ENCODE assay signal across 8 cellular contexts in the genomic region with DNA sequence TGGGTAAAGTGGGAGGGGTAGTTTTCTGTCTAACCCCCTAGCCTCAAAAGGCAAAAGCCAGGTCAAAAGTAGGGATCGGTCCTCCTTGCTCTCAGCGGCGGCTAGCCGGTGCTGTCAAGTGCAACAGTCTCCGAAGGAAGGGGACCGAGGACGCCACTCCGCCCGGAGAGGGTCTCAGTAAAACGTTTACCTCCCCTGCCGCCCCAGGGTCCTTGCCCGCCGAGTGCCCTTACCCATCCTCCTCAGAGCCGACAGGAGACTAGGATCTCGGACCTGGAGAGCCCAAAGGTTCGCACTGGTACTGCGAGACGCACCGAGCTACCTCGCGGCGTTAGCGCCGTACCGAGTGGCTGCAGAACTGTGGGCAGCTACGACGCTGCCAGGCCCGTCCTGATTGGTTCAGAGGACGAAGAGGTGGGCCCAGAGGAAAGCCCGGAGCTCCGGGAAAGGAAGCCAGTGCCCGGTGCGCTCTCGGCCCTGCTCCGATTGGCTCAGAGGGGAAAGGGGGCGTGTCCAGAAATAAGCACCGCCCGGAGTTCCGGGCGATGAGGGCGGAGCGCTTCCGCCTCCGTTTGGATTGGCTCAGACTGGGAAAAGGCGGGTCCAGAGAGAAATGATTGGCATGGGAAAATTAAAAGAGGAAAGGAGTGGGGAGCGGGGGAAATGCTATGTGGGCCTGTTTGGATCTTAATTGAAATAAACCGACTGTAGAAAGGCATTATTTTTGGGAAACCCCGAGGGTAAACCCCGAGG. TPM values are rescaled to one million over a fixed set of nuclear protein-coding genes. Genes with fewer than 3 reads are reported as not detected.
DNase-seq lines count a peak whose midpoint lies in the region; ATAC-seq and TF ChIP-seq lines count a peak whose summit lies in the region.
"Not testable (repeated sequence)": the region's sequence is repeated elsewhere in the genome, so short reads cannot be mapped to it uniquely, and the experiment has no call there.

A gene with protein sequence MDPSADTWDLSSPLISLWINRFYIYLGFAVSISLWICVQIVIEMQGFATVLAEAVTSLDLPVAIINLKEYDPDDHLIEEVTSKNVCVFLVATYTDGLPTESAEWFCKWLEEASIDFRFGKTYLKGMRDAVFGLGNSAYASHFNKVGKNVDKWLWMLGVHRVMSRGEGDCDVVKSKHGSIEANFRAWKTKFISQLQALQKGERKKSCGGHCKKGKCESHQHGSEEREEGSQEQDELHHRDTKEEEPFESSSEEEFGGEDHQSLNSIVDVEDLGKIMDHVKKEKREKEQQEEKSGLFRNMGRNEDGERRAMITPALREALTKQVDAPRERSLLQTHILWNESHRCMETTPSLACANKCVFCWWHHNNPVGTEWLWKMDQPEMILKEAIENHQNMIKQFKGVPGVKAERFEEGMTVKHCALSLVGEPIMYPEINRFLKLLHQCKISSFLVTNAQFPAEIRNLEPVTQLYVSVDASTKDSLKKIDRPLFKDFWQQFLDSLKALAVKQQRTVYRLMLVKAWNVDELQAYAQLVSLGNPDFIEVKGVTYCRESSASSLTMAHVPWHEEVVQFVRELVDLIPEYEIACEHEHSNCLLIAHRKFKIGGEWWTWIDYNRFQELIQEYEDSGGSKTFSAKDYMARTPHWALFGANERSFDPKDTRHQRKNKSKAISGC (minus strand): TSS at position 362 of the 753 bp plus-strand sequence. CDS start 125 bp downstream, at position 237.

- H3K4me1 ChIP-seq in HUES48 (ENCODE audit: control insufficient read depth, insufficient read depth, low read length); NT2/D1 (ENCODE audit: insufficient read depth, insufficient read length); endocrine pancreas (ENCODE audit: control insufficient read depth, insufficient read depth, low read length); mesenchymal stem cell (ENCODE audit: control insufficient read depth, insufficient read depth, low read depth, low read length): not testable (repeated sequence)

- H3K23ac ChIP-seq in mesenchymal stem cell (ENCODE audit: low read length in 2 of 2): not testable (repeated sequence)

- peak within 1 kb of the TSS; percentile 88 for H3K4me3 Mint-ChIP-seq in Calu3 (ENCODE audit: low read depth, unreplicated experiment)

- H3K4me2 ChIP-seq in mesenchymal stem cell (ENCODE audit: low read length, poor library complexity, severe bottlenecking): peak within 1 kb of the TSS; percentile 86

- not testable (repeated sequence) for TF ChIP-seq CTCF in Calu3 (IDR thresholded peaks at IDR 0.05; ENCODE audit: unreplicated experiment)

- H3K18ac ChIP-seq in mesenchymal stem cell (ENCODE audit: low read depth in 1 of 2, low read length in 2 of 2): not testable (repeated sequence)

- WGBS in mesenchymal stem cell: under 1% methylated on average over 40 of the region's 49 CpGs

- BruUV-seq in Calu3 (replicated peaks; lab: Mats Ljungman, UMichigan): not testable (repeated sequence)

- H3K9me3 ChIP-seq in HUES48 (ENCODE audit: control insufficient read depth, insufficient read depth, low read length); NT2/D1 (ENCODE audit: insufficient read depth, low read length); endocrine pancreas (ENCODE audit: control insufficient read depth, low read length); mesenchymal stem cell (ENCODE audit: control insufficient read depth, low read length): not testable (repeated sequence)

- H2BK12ac ChIP-seq in mesenchymal stem cell (ENCODE audit: low read length in 2 of 2): not testable (repeated sequence)

- H3K36me3 ChIP-seq in HUES48 (ENCODE audit: control insufficient read depth, insufficient read depth, low read length) (peaks cover 20% of the 10 kb centered on the region), NT2/D1 (ENCODE audit: insufficient read depth, insufficient read length, low read length) (peaks cover 20% of the 10 kb centered on the region), mesenchymal stem cell (ENCODE audit: control insufficient read depth in 1 of 2, insufficient read depth in 2 of 2, low read depth in 1 of 2, low read length in 2 of 2) (peaks cover 4 to 18% of the 10 kb centered on the region in 2 experiments)
- not testable (repeated sequence) for H3K36me3 ChIP-seq in endocrine pancreas (ENCODE audit: control insufficient read depth, insufficient read depth, low read length)

- H4K91ac ChIP-seq in mesenchymal stem cell (ENCODE audit: low read length): not testable (repeated sequence)

- peaks cover 40% of the 10 kb centered on the region for H3K36me3 Mint-ChIP-seq in Calu3 (ENCODE audit: insufficient read depth, unreplicated experiment)

- H3K79me1 ChIP-seq in mesenchymal stem cell (replicated peaks; ENCODE audit: low read length, poor library complexity, severe bottlenecking): not testable (repeated sequence)

- H3K4me3 ChIP-seq in HUES48 (ENCODE audit: low read depth, low read length) (peak within 1 kb of the TSS; percentile 81), NT2/D1 (ENCODE audit: insufficient read length, low read depth) (peak within 1 kb of the TSS; percentile 68), endocrine pancreas (ENCODE audit: control insufficient read depth, insufficient read depth, low read length) (peak within 1 kb of the TSS; percentile 91), mesenchymal stem cell (ENCODE audit: insufficient read depth in 1 of 2, low read depth in 1 of 2, low read length in 2 of 2) (peak within 1 kb of the TSS; percentile 71 to 88)

- not testable (repeated sequence) for H3K9me3 Mint-ChIP-seq in Calu3 (ENCODE audit: low read depth, unreplicated experiment)

- not testable (repeated sequence) for H3K4me1 Mint-ChIP-seq in Calu3 (ENCODE audit: low read depth, unreplicated experiment)

- peak; percentile 84 for ATAC-seq in GM21423 (IDR thresholded peaks at IDR 0.05; ENCODE audit: unreplicated experiment)

- peak within 1 kb of the TSS; percentile 82 for H2AFZ ChIP-seq in mesenchymal stem cell (ENCODE audit: low read depth, low read length)

- intact Hi-C loops in Calu3 (cut with micrococcal nuclease; ENCODE audit: unreplicated experiment): loop anchor here (10.0 kb wide), 1 partner anchor 87 kb away; no protein-coding TSS in a partner anchor

- H2BK15ac ChIP-seq in mesenchymal stem cell (ENCODE audit: low read depth, poor library complexity, severe bottlenecking): not testable (repeated sequence)

- H2BK5ac ChIP-seq in mesenchymal stem cell (ENCODE audit: low read depth, low read length, poor library complexity, severe bottlenecking): not testable (repeated sequence)

- not testable (repeated sequence) for H3K27me3 Mint-ChIP-seq in Calu3 (ENCODE audit: unreplicated experiment)

- H3K9ac ChIP-seq in HUES48 (ENCODE audit: low read depth, low read length) (peak within 1 kb of the TSS; percentile 35), NT2/D1 (ENCODE audit: insufficient read length, low read depth) (peak within 1 kb of the TSS; percentile 75), endocrine pancreas (ENCODE audit: control insufficient read depth, insufficient read depth, low read length) (peak within 1 kb of the TSS; percentile 91), mesenchymal stem cell (ENCODE audit: low read length) (peak within 1 kb of the TSS; percentile 89)

- peak within 1 kb of the TSS; percentile 65 for H3K27ac Mint-ChIP-seq in Calu3 (ENCODE audit: unreplicated experiment)

- H2BK120ac ChIP-seq in mesenchymal stem cell (ENCODE audit: low read depth, low read length): not testable (repeated sequence)

- not testable (repeated sequence) for H3K27me3 ChIP-seq in HUES48 (ENCODE audit: control insufficient read depth, insufficient read depth, low read length); NT2/D1 (ENCODE audit: insufficient read depth, insufficient read length); endocrine pancreas (ENCODE audit: control insufficient read depth, insufficient read depth, low read length); mesenchymal stem cell (ENCODE audit: control insufficient read depth in 1 of 2, insufficient read depth in 1 of 2, low read length in 2 of 2)

- peak within 1 kb of the TSS; percentile 72 for H3K27ac ChIP-seq in HUES48 (ENCODE audit: low read depth, low read length)
- not testable (repeated sequence) for H3K27ac ChIP-seq in mesenchymal stem cell (ENCODE audit: low read length, poor library complexity, severe bottlenecking)

- not testable (repeated sequence) for H3K4ac ChIP-seq in mesenchymal stem cell (ENCODE audit: low read depth in 1 of 2, low read length in 2 of 2)

- H4K8ac ChIP-seq in mesenchymal stem cell (ENCODE audit: low read length): not testable (repeated sequence)

- not testable (repeated sequence) for H2AK5ac ChIP-seq in mesenchymal stem cell (ENCODE audit: low read length, severe bottlenecking)

- DNase-seq in Calu3: peak; percentile 94
- peak; percentile 94 for DNase-seq in NT2/D1 (ENCODE audit: low read depth, low spot score)
- DNase-seq in activated CD8-positive, alpha-beta memory T cell treated with anti-CD3 and anti-CD28 coated beads, Interleukin-2, amount 50 U/mL, for 24 hours (ENCODE audit: extremely low read depth): peak; percentile 94
- DNase-seq in mesenchymal stem cell: peak; percentile 98
- DNase-seq in stimulated activated CD8-positive, alpha-beta memory T cell treated with anti-CD3 and anti-CD28 coated beads, Interleukin-12 subunit alpha, Interleukin-12 subunit beta, amount 100 ng/mL, for 24 hours (ENCODE audit: extremely low read depth): peak; percentile 91

- H3K14ac ChIP-seq in mesenchymal stem cell (ENCODE audit: low read length in 2 of 2): not testable (repeated sequence)

- CTCF ChIA-PET in Calu3 (lab: Charles Lee): not testable (repeated sequence)

RNA-seq across cellular contexts. Expression of the gene that starts here (rescaled TPM):
- 1.7 and 2.4 TPM in 2 replicates for total RNA-seq in Calu3 (2022)
- 0.32 TPM for polyA plus RNA-seq in mesenchymal stem cell (2013, experiment 1 of 2)
- polyA plus RNA-seq in mesenchymal stem cell (2013, experiment 2 of 2): 0.29 TPM

Comparison
In these comparisons a context has a peak if more than half of its experiments do, and no peak if none do; other contexts are left out.
1. H3K9ac ChIP-seq: peak in every context shown above with its lines; median percentile 91 in endocrine pancreas; 89 in mesenchymal stem cell; 75 in NT2/D1; 35 in HUES48.